ENCODE assay signal across 1 cellular context in genomic region chr16:86608301-86608747, GRCh38.
TF ChIP-seq lines count a peak whose summit lies in the region.

No MANE protein-coding gene starts in this region.

TF ChIP-seq in SK-N-SH treated with all-trans-retinoic acid at 6 μM for 48 hours, 23 proteins besides CTCF, POLR2A, EP300 and RAD21 (continued from another document):
- TF ChIP-seq PATZ1 (CRISPR knock-in tag; IDR thresholded peaks at IDR 0.05; ENCODE audit: borderline replicate concordance) (no peak), ARNTL (CRISPR knock-in tag; IDR thresholded peaks at IDR 0.05; ENCODE audit: borderline replicate concordance, low read depth) (no peak), CSDC2 (CRISPR knock-in tag; IDR thresholded peaks at IDR 0.05) (no peak), ZNF70 (CRISPR knock-in tag; IDR thresholded peaks at IDR 0.05) (no peak), PPARA (CRISPR knock-in tag; IDR thresholded peaks at IDR 0.05; ENCODE audit: borderline replicate concordance) (no peak), GLIS3 (CRISPR knock-in tag; IDR thresholded peaks at IDR 0.05) (no peak)
TF ChIP-seq in SK-N-SH treated with all-trans-retinoic acid at 6 μM for 48 hours: peak in this region for 0.
